Comparison of ENCODE assay signal across 18 cellular contexts in the genomic region with DNA sequence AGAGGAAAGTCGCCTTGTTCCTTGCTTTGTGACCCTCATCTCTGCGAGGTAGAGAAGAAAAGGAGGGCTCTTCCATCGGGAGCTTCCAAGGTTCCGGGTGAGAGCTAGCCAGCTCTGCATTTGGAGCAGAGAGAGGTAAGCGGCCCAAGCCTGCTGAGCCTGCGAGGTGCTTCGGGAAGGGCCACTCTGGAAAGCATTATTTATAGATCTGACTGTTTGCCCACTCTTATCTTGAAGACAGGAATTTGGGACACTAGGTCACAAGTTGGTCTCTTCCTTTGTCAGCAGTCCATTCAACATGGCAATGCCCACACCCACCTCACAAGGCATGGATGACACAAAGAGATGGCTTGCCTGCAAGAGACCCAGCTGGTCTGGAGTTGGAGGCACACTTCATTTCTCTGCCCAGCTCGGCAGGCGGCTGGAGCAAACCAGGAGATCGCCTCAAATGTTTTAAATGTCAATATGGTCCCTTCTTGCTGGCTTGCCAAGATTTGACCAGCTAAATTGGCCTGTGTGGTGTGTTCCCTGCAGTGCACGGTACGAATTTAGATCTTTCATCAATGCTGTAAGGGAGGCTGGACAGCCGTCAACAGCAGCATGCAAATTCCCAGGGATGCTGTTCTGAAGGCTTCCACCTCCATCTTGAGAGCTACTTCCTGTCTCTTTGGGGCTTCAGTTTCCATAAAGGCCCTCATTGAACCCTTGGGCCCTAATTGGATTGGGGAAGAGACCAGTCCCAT. TPM values are rescaled to one million over a fixed set of nuclear protein-coding genes. Genes with fewer than 3 reads are reported as not detected.
DNase-seq lines count a peak whose midpoint lies in the region; ATAC-seq, FAIRE-seq and TF ChIP-seq lines count a peak whose summit lies in the region.
"Had no signal": no experiment of that assay in that cellular context is flagged by ENCODE, and none has a peak within 500 bp of the region (broad histone marks: within the 10 kb centered on the region; RNA-seq: fewer than 3 reads in every experiment).

No MANE protein-coding gene starts in this region.

- H3K27ac Mint-ChIP-seq in osteocyte (ENCODE audit: unreplicated experiment) = no peak overlapping the region
- H3K27ac Mint-ChIP-seq: CD14-positive monocyte, H9 had no signal

- TF ChIP-seq CTCF in heart left ventricle (IDR thresholded peaks at IDR 0.05) (no peak), pancreas (IDR thresholded peaks at IDR 0.05) (no peak), osteocyte (IDR thresholded peaks at IDR 0.05) (no peak)

- H3K36me3 ChIP-seq in heart left ventricle (no peaks in the 10 kb centered on the region), pancreas (no peaks in the 10 kb centered on the region)
- H3K36me3 ChIP-seq: BLaER1 had no signal

- intact Hi-C loops in Right ventricle myocardium inferior (cut with DNase I) = no loop called here
- intact Hi-C loops in cardiac septum (cut with DNase I) = no loop called here
- intact Hi-C loops in heart left ventricle (cut with DNase I) = loop anchor here in 1 of 10 donors (5.0 kb wide), 1 partner anchor 53 kb away; no protein-coding TSS in a partner anchor
- intact Hi-C loops in left ventricle myocardium superior (cut with micrococcal nuclease) = no loop called here
- intact Hi-C loops in pancreas (cut with DNase I) = no loop called here

- H3K9me3 Mint-ChIP-seq in osteocyte (ENCODE audit: unreplicated experiment) = no peaks in the 10 kb centered on the region

- H3K27ac ChIP-seq in heart left ventricle (peak overlapping the region in 7 of 12 donors; percentile 34 to 68 (median 64)), pancreas (no peak overlapping the region)
- H3K27ac ChIP-seq: 22Rv1, A549, BLaER1 had no signal

- DNase-seq in Right ventricle myocardium inferior (ENCODE audit: missing footprints) (no peak), cardiac septum (ENCODE audit: low spot score) (no peak), heart left ventricle (no peak), left ventricle myocardium superior (no peak), retina (peak; percentile 5), pancreas (no peak), NCI-H1092 (lab: John Stamatoyannopoulos, UW) (no peak), osteocyte (ENCODE audit: extremely low spot score, unreplicated experiment) (no peak)
- DNase-seq: CD4-positive, alpha-beta memory T cell; DMS79 treated with DMSO at 0.1 percent for 48 hours; GF-D8; GOT3; H9 had no signal

- 52 to 63% (median 59%) methylated on average over 12 to 13 of the region's 13 CpGs for WGBS in heart left ventricle, 4 donors
- WGBS in pancreas, 2 donors = 90% methylated on average over 13 of the region's 13 CpGs

- TF ChIP-seq POLR2A in heart left ventricle (IDR thresholded peaks at IDR 0.05) = no peak

- H3K4me1 ChIP-seq in heart left ventricle = peaks cover 3 to 33% (median 14%) of the 10 kb centered on the region in 12 donors
- peaks cover 8 to 9% (median 9%) of the 10 kb centered on the region in 3 donors for H3K4me1 ChIP-seq in pancreas
- H3K4me1 ChIP-seq: A549 had no signal

- no peaks in the 10 kb centered on the region for H3K36me3 Mint-ChIP-seq in osteocyte (ENCODE audit: unreplicated experiment)
- H3K36me3 Mint-ChIP-seq: CD4-positive, alpha-beta memory T cell had no signal

- H3K4me1 Mint-ChIP-seq in osteocyte (ENCODE audit: unreplicated experiment) = no peaks in the 10 kb centered on the region

- H3K4me3 ChIP-seq in heart left ventricle (no peak overlapping the region), pancreas (no peak overlapping the region)
- H3K4me3 ChIP-seq: A549, BLaER1 had no signal

- H3K9me3 ChIP-seq in heart left ventricle = no peaks in the 10 kb centered on the region
- H3K9me3 ChIP-seq in pancreas = no peaks in the 10 kb centered on the region
- H3K9me3 ChIP-seq: A549, BLaER1 had no signal

- H3K4me3 Mint-ChIP-seq in osteocyte (ENCODE audit: unreplicated experiment) = no peak overlapping the region
- H3K4me3 Mint-ChIP-seq: CD4-positive, alpha-beta memory T cell; H9 had no signal

- peaks cover 29% of the 10 kb centered on the region for H3K27me3 Mint-ChIP-seq in osteocyte (ENCODE audit: unreplicated experiment)

- peak; percentile 66 for ATAC-seq in Right ventricle myocardium inferior
- peak; percentile 62 to 79 (median 65) for ATAC-seq in heart left ventricle
- peak; percentile 81 for ATAC-seq in left ventricle myocardium superior
- ATAC-seq in pancreas = no peak
- ATAC-seq: A549 had no signal

- FAIRE-seq in pancreas (lab: Jason Lieb, UNC) = no peak
- FAIRE-seq: A549, HTR-8/SVneo had no signal

- peaks cover 5 to 37% (median 20%) of the 10 kb centered on the region in 9 donors for H3K27me3 ChIP-seq in heart left ventricle
- no peaks in the 10 kb centered on the region for H3K27me3 ChIP-seq in pancreas

RNA-seq across cellular contexts. Expression of a gene that starts 19.5 kb away (rescaled TPM):
- total RNA-seq in Right ventricle myocardium inferior = 23.7 TPM
- total RNA-seq in cardiac septum = 23.8 TPM
- total RNA-seq in heart left ventricle = 10 to 100 TPM; 16.7 to 41.1 (median 26.9) TPM
- polyA plus RNA-seq in heart left ventricle = 10 to 100 TPM; 10.9 to 14.2 TPM
- 27.4 TPM for total RNA-seq in left ventricle myocardium superior
- 10 to 100 TPM; 11.1 to 42.4 (median 18.0) TPM for total RNA-seq in pancreas
- 10 to 100 TPM; 15.0 to 18.5 TPM for polyA plus RNA-seq in pancreas
- 21.4 and 23.2 TPM in 2 replicates for total RNA-seq in osteocyte

RNA-seq across cellular contexts. Expression of a gene that starts 22.8 kb away (rescaled TPM):
- 5.3 TPM for total RNA-seq in Right ventricle myocardium inferior
- 5.7 TPM for total RNA-seq in cardiac septum
- 1 to 10 TPM; 1.5 to 9.2 (median 5.3) TPM for total RNA-seq in heart left ventricle
- polyA plus RNA-seq in heart left ventricle = 1 to 10 TPM; 3.6 to 5.1 TPM
- total RNA-seq in left ventricle myocardium superior = 8.2 TPM
- total RNA-seq in pancreas = 1 to 10 TPM; 1.6 to 5.7 (median 3.6) TPM
- 1 to 10 TPM; 4.5 to 5.2 TPM for polyA plus RNA-seq in pancreas
- total RNA-seq in osteocyte = 5.4 and 6.3 TPM in 2 replicates

RNA-seq across cellular contexts. Expression of a gene that starts 41.8 kb away (rescaled TPM):
- total RNA-seq in Right ventricle myocardium inferior (4.2 TPM), cardiac septum (3.5 TPM), heart left ventricle (1 to 10 TPM; 2.4 to 4.3 (median 3.2) TPM), left ventricle myocardium superior (2.9 TPM), pancreas (1 to 10 TPM; 1.1 to 3.1 (median 1.8) TPM), osteocyte (9.9 and 12.7 TPM in 2 replicates)
- polyA plus RNA-seq in heart left ventricle (1 to 10 TPM; 2.9 TPM), pancreas (1 to 10 TPM; 2.6 to 3.2 TPM)
- polyA plus RNA-seq: CD4-positive, alpha-beta memory T cell had no signal

Comparison
In these comparisons a context has a peak if more than half of its experiments do, and no peak if none do; other contexts are left out.
1. ATAC-seq: peak in Right ventricle myocardium inferior (single experiment), heart left ventricle (4 of 4) and left ventricle myocardium superior (single experiment); none in pancreas (0 of 4).
2. H3K27ac ChIP-seq: peak in heart left ventricle (7 of 12); none in pancreas (0 of 4).